1 cellular context compared by ENCODE assay signal in the genomic region with DNA sequence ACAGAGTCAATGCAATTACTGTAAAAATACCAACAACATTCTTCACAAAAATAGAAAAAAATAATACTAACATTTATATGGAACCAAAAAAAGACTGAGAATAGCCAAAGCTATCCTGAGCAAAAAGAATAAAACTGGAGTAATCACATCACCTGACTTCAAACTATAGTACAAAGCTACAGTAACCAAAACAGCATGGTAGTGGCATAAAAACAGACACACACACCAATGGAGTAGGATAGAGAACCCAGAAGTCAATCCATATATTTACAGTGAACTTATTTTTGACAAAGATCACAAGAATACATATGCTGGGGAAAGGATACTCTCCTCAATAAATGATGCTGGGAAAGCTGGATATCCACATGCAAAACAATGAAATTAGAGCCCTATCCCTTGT.
TF ChIP-seq lines count a peak whose summit lies in the region.

No MANE protein-coding gene starts in this region.

TF ChIP-seq in HEK293, 187 proteins besides CTCF, POLR2A, EP300 and RAD21 (continued from another document):
- TF ChIP-seq, protein P1, sequence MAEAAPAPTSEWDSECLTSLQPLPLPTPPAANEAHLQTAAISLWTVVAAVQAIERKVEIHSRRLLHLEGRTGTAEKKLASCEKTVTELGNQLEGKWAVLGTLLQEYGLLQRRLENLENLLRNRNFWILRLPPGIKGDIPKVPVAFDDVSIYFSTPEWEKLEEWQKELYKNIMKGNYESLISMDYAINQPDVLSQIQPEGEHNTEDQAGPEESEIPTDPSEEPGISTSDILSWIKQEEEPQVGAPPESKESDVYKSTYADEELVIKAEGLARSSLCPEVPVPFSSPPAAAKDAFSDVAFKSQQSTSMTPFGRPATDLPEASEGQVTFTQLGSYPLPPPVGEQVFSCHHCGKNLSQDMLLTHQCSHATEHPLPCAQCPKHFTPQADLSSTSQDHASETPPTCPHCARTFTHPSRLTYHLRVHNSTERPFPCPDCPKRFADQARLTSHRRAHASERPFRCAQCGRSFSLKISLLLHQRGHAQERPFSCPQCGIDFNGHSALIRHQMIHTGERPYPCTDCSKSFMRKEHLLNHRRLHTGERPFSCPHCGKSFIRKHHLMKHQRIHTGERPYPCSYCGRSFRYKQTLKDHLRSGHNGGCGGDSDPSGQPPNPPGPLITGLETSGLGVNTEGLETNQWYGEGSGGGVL (tag by site-specific recombination; IDR thresholded peaks at IDR 0.05): no peak
- TF ChIP-seq ZNF221 (tag by site-specific recombination; IDR thresholded peaks at IDR 0.05; ENCODE audit: borderline replicate concordance) (no peak), SETDB1 (IDR thresholded peaks at IDR 0.05; ENCODE audit: insufficient read length, low read length) (peak; percentile 79), ZNF274 (IDR thresholded peaks at IDR 0.05; ENCODE audit: low read length) (no peak), ZNF274 (tag by site-specific recombination; IDR thresholded peaks at IDR 0.05; ENCODE audit: borderline replicate concordance) (no peak), ZNF510 (tag by site-specific recombination; IDR thresholded peaks at IDR 0.05; ENCODE audit: insufficient replicate concordance) (no peak), ZSCAN30 (tag by site-specific recombination; IDR thresholded peaks at IDR 0.05) (no peak), PRDM1 (tag by site-specific recombination; IDR thresholded peaks at IDR 0.05) (no peak)
- TF ChIP-seq, protein P2, sequence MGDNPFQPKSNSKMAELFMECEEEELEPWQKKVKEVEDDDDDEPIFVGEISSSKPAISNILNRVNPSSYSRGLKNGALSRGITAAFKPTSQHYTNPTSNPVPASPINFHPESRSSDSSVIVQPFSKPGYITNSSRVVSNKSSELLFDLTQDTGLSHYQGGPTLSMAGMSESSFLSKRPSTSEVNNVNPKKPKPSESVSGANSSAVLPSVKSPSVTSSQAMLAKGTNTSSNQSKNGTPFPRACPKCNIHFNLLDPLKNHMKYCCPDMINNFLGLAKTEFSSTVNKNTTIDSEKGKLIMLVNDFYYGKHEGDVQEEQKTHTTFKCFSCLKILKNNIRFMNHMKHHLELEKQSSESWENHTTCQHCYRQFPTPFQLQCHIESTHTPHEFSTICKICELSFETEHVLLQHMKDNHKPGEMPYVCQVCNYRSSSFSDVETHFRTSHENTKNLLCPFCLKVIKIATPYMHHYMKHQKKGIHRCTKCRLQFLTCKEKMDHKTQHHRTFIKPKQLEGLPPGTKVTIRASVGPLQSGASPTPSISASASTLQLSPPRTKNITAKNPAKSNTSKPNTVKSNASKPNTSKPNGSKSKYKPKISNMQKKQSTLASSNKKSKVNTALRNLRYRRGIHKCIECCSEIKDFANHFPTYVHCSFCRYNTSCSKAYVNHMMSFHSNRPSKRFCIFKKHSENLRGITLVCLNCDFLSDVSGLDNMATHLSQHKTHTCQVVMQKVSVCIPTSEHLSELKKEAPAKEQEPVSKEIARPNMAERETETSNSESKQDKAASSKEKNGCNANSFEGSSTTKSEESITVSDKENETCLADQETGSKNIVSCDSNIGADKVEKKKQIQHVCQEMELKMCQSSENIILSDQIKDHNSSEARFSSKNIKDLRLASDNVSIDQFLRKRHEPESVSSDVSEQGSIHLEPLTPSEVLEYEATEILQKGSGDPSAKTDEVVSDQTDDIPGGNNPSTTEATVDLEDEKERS (tag by site-specific recombination; IDR thresholded peaks at IDR 0.05): peak; percentile 87; the same call in 1 of the 2 replicates
